ENCODE assay signal across 8 cellular contexts in the genomic region with DNA sequence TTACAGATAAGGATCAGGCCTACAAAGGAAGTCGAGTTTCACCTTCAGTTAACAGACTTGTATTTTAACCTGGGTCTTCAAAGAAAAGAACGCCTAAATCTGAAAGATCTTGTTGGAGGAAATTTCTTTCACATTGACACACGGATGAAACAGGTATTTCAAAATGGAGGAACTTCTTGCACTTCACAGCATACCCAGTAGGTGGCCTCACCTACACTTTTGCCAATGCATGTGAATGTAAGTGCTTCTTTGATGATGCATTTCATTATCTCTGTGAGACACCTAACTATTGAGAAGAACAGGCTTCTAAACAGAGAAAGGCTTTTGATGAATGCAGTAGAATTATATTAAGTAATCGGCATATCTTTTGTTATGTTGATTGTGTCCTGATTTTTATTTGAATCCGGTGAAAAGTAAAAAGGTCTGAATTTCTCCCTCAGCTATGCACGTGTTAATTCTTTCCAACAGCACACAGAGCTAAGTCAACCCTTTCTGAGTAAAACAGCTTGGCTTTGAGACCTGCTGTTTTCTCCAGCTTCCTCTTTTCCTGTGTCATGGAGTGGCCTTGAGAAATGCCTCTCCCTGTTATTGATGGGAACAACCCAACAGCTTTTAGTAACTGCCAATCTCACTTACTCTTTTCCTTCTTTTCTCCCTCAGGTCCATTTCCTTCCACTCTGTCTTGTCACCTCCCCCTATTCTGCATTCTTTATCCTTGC.
DNase-seq lines count a peak whose midpoint lies in the region; ATAC-seq and TF ChIP-seq lines count a peak whose summit lies in the region.

No MANE protein-coding gene starts in this region.

- intact Hi-C loops in Caco-2 (cut with micrococcal nuclease; ENCODE audit: unreplicated experiment): no loop called here

- peak; percentile 94 for ATAC-seq in GM18858 (IDR thresholded peaks at IDR 0.05; ENCODE audit: unreplicated experiment)
- peak; percentile 92 for ATAC-seq in HG02943 (IDR thresholded peaks at IDR 0.05; ENCODE audit: low read depth, unreplicated experiment)
- ATAC-seq in effector memory CD8-positive, alpha-beta T cell (replicated peaks): no peak

- DNase-seq in Caco-2 (peak; percentile 59), NCI-H2029 treated with DMSO at 0.1 percent for 48 hours (lab: John Stamatoyannopoulos, UW) (peak; percentile 30), mesothelial cell of epicardium (ENCODE audit: low spot score in 2 of 2, unreplicated experiment in 2 of 2) (no peak)
- DNase-seq in activated CD8-positive, alpha-beta memory T cell treated with anti-CD3 and anti-CD28 coated beads, Interleukin-2, amount 50 U/mL, for 4 hours: no peak
- DNase-seq in effector memory CD8-positive, alpha-beta T cell: no peak

- H3K36me3 ChIP-seq in Caco-2 (ENCODE audit: control insufficient read depth, insufficient read depth, low read length): no peaks in the 10 kb centered on the region

- H3K9me3 ChIP-seq in Caco-2: no peaks in the 10 kb centered on the region

- no peaks in the 10 kb centered on the region for H3K27me3 Mint-ChIP-seq in Caco-2 (ENCODE audit: insufficient read depth, unreplicated experiment)
- no peaks in the 10 kb centered on the region for H3K27me3 Mint-ChIP-seq in brain
- H3K27me3 Mint-ChIP-seq in mesothelial cell of epicardium (ENCODE audit: low read depth): no peaks in the 10 kb centered on the region
- H3K27me3 Mint-ChIP-seq in effector memory CD8-positive, alpha-beta T cell: no peaks in the 10 kb centered on the region

- H3K27ac Mint-ChIP-seq in Caco-2 (ENCODE audit: unreplicated experiment): no peak overlapping the region
- H3K27ac Mint-ChIP-seq in brain: peak overlapping the region; percentile 10 to 80 (median 45)
- no peak overlapping the region for H3K27ac Mint-ChIP-seq in mesothelial cell of epicardium
- H3K27ac Mint-ChIP-seq in effector memory CD8-positive, alpha-beta T cell: no peak overlapping the region

- no peak overlapping the region for H3K4me3 ChIP-seq in Caco-2 (ENCODE audit: low read depth, low read length)

- H3K27me3 ChIP-seq in Caco-2 (replicated peaks; ENCODE audit: control insufficient read depth, insufficient read depth, low read length): no peaks in the 10 kb centered on the region

- TF ChIP-seq CTCF in Caco-2 (IDR thresholded peaks at IDR 0.05; ENCODE audit: insufficient read depth in 1 of 2, low read depth in 1 of 2, low read length in 1 of 2, severe bottlenecking in 1 of 2, unreplicated experiment in 1 of 2) (peak; percentile 54 to 71), brain (conservative IDR thresholded peaks at IDR 0.05) (peak; percentile 43 to 73), mesothelial cell of epicardium (IDR thresholded peaks at IDR 0.05; ENCODE audit: unreplicated experiment) (peak; percentile 83)

- BruUV-seq in Caco-2 (replicated peaks; lab: Mats Ljungman, UMichigan): no TSS peak

- peaks cover 8% of the 10 kb centered on the region for H3K9me3 Mint-ChIP-seq in Caco-2 (ENCODE audit: unreplicated experiment)
- peaks cover 0 to 12% (median 4%) of the 10 kb centered on the region in 5 experiments for H3K9me3 Mint-ChIP-seq in brain
- no peaks in the 10 kb centered on the region for H3K9me3 Mint-ChIP-seq in mesothelial cell of epicardium
- peaks cover 12% of the 10 kb centered on the region in 2 donors for H3K9me3 Mint-ChIP-seq in effector memory CD8-positive, alpha-beta T cell

- H3K4me3 Mint-ChIP-seq in Caco-2 (ENCODE audit: unreplicated experiment) (no peak overlapping the region), brain (peak overlapping the region in 1 of 5 experiments; percentile 17), mesothelial cell of epicardium (no peak overlapping the region)
- H3K4me3 Mint-ChIP-seq in effector memory CD8-positive, alpha-beta T cell: no peak overlapping the region

- peaks cover 11% of the 10 kb centered on the region; the same call in 1 of the 2 replicates for H3K4me1 ChIP-seq in Caco-2

- CTCF ChIA-PET in Caco-2 (lab: Charles Lee): interaction anchor here (1.2 kb wide), 1 partner anchor 12 kb away, joined by 3 read pairs; no protein-coding TSS in a partner anchor

- POLR2A ChIA-PET in Caco-2 (lab: Charles Lee): no interaction called here

- H3K36me3 Mint-ChIP-seq in Caco-2 (ENCODE audit: insufficient read depth, unreplicated experiment) (no peaks in the 10 kb centered on the region), brain (no peaks in the 10 kb centered on the region), mesothelial cell of epicardium (no peaks in the 10 kb centered on the region)
- H3K36me3 Mint-ChIP-seq in effector memory CD8-positive, alpha-beta T cell (ENCODE audit: insufficient read depth): no peaks in the 10 kb centered on the region

- H3K4me1 Mint-ChIP-seq in Caco-2 (ENCODE audit: low read depth, unreplicated experiment) (peaks cover 14% of the 10 kb centered on the region), brain (peaks cover 19% of the 10 kb centered on the region), mesothelial cell of epicardium (peaks cover 9% of the 10 kb centered on the region)
- H3K4me1 Mint-ChIP-seq in effector memory CD8-positive, alpha-beta T cell (ENCODE audit: low read depth in 2 of 2): no peaks in the 10 kb centered on the region

Comparison
In these comparisons a context has a peak if more than half of its experiments do, and no peak if none do; other contexts are left out.
1. DNase-seq: peak in Caco-2 (2 of 2) and NCI-H2029 treated with DMSO at 0.1 percent for 48 hours (single experiment); none in mesothelial cell of epicardium (0 of 2), activated CD8-positive, alpha-beta memory T cell treated with anti-CD3 and anti-CD28 coated beads, Interleukin-2, amount 50 U/mL, for 4 hours (single experiment) and effector memory CD8-positive, alpha-beta T cell (0 of 3).
2. H3K27ac Mint-ChIP-seq: peak in brain (5 of 5); none in Caco-2 (single experiment), mesothelial cell of epicardium (single experiment) and effector memory CD8-positive, alpha-beta T cell (0 of 2).
3. Peak in every context shown above with its lines, with median percentiles within 50 percentile points of each other: CTCF ChIP-seq.